13 cellular contexts compared by ENCODE assay signal in the genomic region with DNA sequence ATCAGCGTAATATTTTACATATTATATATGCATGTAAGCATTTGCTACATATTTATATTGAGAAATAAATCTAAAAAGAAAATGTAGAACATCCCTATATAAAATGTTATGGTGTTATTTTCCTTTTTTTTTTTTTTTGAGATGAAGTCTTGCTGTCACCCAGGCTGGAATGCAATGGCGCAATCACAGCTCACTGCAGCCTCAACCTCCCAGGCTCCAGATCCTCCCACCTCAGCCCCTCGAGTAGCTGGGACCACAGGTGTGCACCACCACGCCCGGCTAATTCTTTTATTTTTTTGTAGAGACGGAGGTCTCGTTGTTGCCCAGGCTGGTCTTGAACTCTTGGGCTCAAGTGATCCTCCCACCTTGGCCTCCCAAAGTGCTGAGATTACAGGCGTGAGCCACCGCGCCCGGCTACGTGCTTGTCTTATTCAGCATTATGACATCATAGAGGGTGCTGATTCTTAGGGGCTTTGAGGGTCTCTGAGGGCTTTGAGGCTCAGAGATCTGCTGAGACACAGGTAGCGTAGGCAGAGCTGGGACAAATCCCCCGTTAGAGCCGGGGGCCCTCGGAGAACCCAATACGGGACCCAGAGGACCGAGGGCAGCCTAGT.
DNase-seq lines count a peak whose midpoint lies in the region; ATAC-seq and TF ChIP-seq lines count a peak whose summit lies in the region.
"Had no signal": no experiment of that assay in that cellular context is flagged by ENCODE, and none has a peak within 500 bp of the region (broad histone marks: within the 10 kb centered on the region; RNA-seq: fewer than 3 reads in every experiment).

No MANE protein-coding gene starts in this region.

- peak overlapping the region; percentile 59; the same call in 1 of the 2 replicates for H3K9ac ChIP-seq in SK-N-SH
- H3K9ac ChIP-seq in colonic mucosa (ENCODE audit: low read depth in 2 of 2, low read length in 2 of 2) = peak overlapping the region; percentile 17 to 76
- H3K9ac ChIP-seq in mucosa of stomach (ENCODE audit: low read length) = peak overlapping the region; percentile 62

- no peak for TF ChIP-seq RAD21 in SK-N-SH (IDR thresholded peaks at IDR 0.05; ENCODE audit: low read length)

- 64% methylated on average over 16 of the region's 18 CpGs for whole genome bisulfite sequencing in SK-N-SH (ENCODE audit: low lambda C conversion rate)
- WGBS in thyroid gland, 2 donors = 86 to 90% methylated on average over 18 of the region's 18 CpGs

- H3K79me2 ChIP-seq in SK-N-SH (ENCODE audit: insufficient read depth) = peaks cover 5% of the 10 kb centered on the region; the same call in 1 of the 2 replicates

- peaks cover 7 to 12% of the 10 kb centered on the region in 2 experiments; a peak in 3 of 4 replicates for H3K4me1 ChIP-seq in SK-N-SH (ENCODE audit: control insufficient read depth in 1 of 2, insufficient read depth in 2 of 2, low read depth in 1 of 2, low read length in 1 of 2)
- peaks cover 10% of the 10 kb centered on the region for H3K4me1 ChIP-seq in colonic mucosa
- H3K4me1 ChIP-seq in mucosa of stomach (ENCODE audit: control insufficient read depth, insufficient read depth, low read length) = peaks cover 33% of the 10 kb centered on the region
- H3K4me1 ChIP-seq in thyroid gland = peaks cover 21 to 40% of the 10 kb centered on the region in 2 donors
- H3K4me1 ChIP-seq in CD8-positive, alpha-beta memory T cell (ENCODE audit: insufficient read depth, low read length) = peaks cover 12% of the 10 kb centered on the region

- H3K27me3 ChIP-seq in SK-N-SH (ENCODE audit: insufficient read depth) = no peaks in the 10 kb centered on the region
- no peaks in the 10 kb centered on the region for H3K27me3 ChIP-seq in colonic mucosa
- peaks cover 4% of the 10 kb centered on the region for H3K27me3 ChIP-seq in mucosa of stomach (ENCODE audit: control insufficient read depth, insufficient read depth, low read length)
- no peaks in the 10 kb centered on the region for H3K27me3 ChIP-seq in thyroid gland
- peaks cover 5% of the 10 kb centered on the region for H3K27me3 ChIP-seq in CD8-positive, alpha-beta memory T cell (ENCODE audit: insufficient read depth, low read length, poor library complexity, severe bottlenecking)
- H3K27me3 ChIP-seq: foreskin keratinocyte, SJCRH30 had no signal

- H3K4me2 ChIP-seq in SK-N-SH = peak overlapping the region; percentile 99

- H3K4me1 Mint-ChIP-seq in CD8-positive, alpha-beta memory T cell = peaks cover 0 to 10% (median 0%) of the 10 kb centered on the region in 3 donors

- no peak for TF ChIP-seq POLR2A in thyroid gland (IDR thresholded peaks at IDR 0.05)

- no peak for ATAC-seq in SK-N-SH treated with all-trans-retinoic acid at 6 μM for 48 hours
- ATAC-seq: foreskin keratinocyte; naive thymus-derived CD4-positive, alpha-beta T cell had no signal

- peaks cover 6 to 9% of the 10 kb centered on the region in 2 donors for H3K27me3 Mint-ChIP-seq in CD8-positive, alpha-beta memory T cell

- H3K9me2 ChIP-seq in SK-N-SH = no peaks in the 10 kb centered on the region

- H3K9me3 Mint-ChIP-seq in CD8-positive, alpha-beta memory T cell = peaks cover 0 to 10% (median 5%) of the 10 kb centered on the region in 5 donors

- H3K36me3 Mint-ChIP-seq in CD8-positive, alpha-beta memory T cell = no peaks in the 10 kb centered on the region

- H2AFZ ChIP-seq in SK-N-SH (ENCODE audit: low read depth) = peak overlapping the region; percentile 82; the same call in 1 of the 2 replicates

- TF ChIP-seq EP300 in SK-N-SH (IDR thresholded peaks at IDR 0.05; ENCODE audit: borderline replicate concordance in 1 of 2, low read depth in 1 of 2, low read length in 1 of 2) = no peak

- H3K4me3 ChIP-seq in SK-N-SH (ENCODE audit: low read depth in 2 of 2, low read length in 1 of 2) (no peak overlapping the region; a peak in 1 of 4 replicates), colonic mucosa (no peak overlapping the region), mucosa of stomach (ENCODE audit: low read length) (no peak overlapping the region), thyroid gland (replicated peaks in 1 of 3) (no peak overlapping the region)
- no peak overlapping the region for H3K4me3 ChIP-seq in CD8-positive, alpha-beta memory T cell (ENCODE audit: low read length)

- peaks cover 26% of the 10 kb centered on the region for H3F3A ChIP-seq in SK-N-SH (replicated peaks; ENCODE audit: insufficient read depth)

- H3K27ac ChIP-seq in SK-N-SH (ENCODE audit: low read depth in 2 of 2, low read length in 1 of 2) (peak overlapping the region; percentile 74 to 86; a peak in 3 of 4 replicates), colonic mucosa (peak overlapping the region; percentile 58), thyroid gland (peak overlapping the region; percentile 88 to 94 (median 92))
- H3K27ac ChIP-seq in CD8-positive, alpha-beta memory T cell (ENCODE audit: low read depth, low read length) = no peak overlapping the region
- H3K27ac ChIP-seq: foreskin keratinocyte had no signal

- CTCF ChIA-PET in SK-N-SH (lab: Yijun Ruan, JAX) = interaction anchor here (0.7 to 4.9 kb wide), 13 partner anchors 8 to 120 kb away, joined by 3 to 57 read pairs (median 12); partner anchors contain the start of gene GADD45B
- CTCF ChIA-PET in CD8-positive, alpha-beta memory T cell (lab: Charles Lee) = interaction anchor here (1.1 to 4.8 kb wide), 8 partner anchors 12 to 105 kb away, joined by 3 to 31 read pairs (median 5); partner anchors contain the start of gene GADD45B

- H3K27ac Mint-ChIP-seq in CD8-positive, alpha-beta memory T cell = no peak overlapping the region

- H4K20me1 ChIP-seq in SK-N-SH (ENCODE audit: insufficient read depth) = no peaks in the 10 kb centered on the region

- no peaks in the 10 kb centered on the region for H3K36me3 ChIP-seq in SK-N-SH (replicated peaks in 1 of 2; ENCODE audit: control insufficient read depth in 1 of 2, insufficient read depth in 2 of 2, low read length in 1 of 2)
- H3K36me3 ChIP-seq in colonic mucosa = no peaks in the 10 kb centered on the region
- H3K36me3 ChIP-seq in mucosa of stomach (ENCODE audit: control insufficient read depth, insufficient read depth, low read length) = no peaks in the 10 kb centered on the region
- no peaks in the 10 kb centered on the region for H3K36me3 ChIP-seq in thyroid gland
- H3K36me3 ChIP-seq in CD8-positive, alpha-beta memory T cell (ENCODE audit: insufficient read depth, low read length) = no peaks in the 10 kb centered on the region
- H3K36me3 ChIP-seq: SJCRH30 had no signal

- POLR2A ChIA-PET in SK-N-SH (lab: Yijun Ruan, JAX) = interaction anchor here (2.9 kb wide), 1 partner anchor 101 kb away, joined by 15 read pairs; the partner anchor contains the start of gene GADD45B
- POLR2A ChIA-PET in CD8-positive, alpha-beta memory T cell (lab: Charles Lee) = interaction anchor here (0.7 to 4.2 kb wide), 2 partner anchors 40 to 101 kb away, joined by 4 to 29 read pairs; partner anchors contain the start of gene GADD45B

- H3K4me3 Mint-ChIP-seq in CD8-positive, alpha-beta memory T cell = peak overlapping the region in 1 of 7 donors; percentile 4

- H3K9me3 ChIP-seq in SK-N-SH (no peaks in the 10 kb centered on the region), colonic mucosa (no peaks in the 10 kb centered on the region), mucosa of stomach (ENCODE audit: control insufficient read depth, low read length) (no peaks in the 10 kb centered on the region), thyroid gland (no peaks in the 10 kb centered on the region)
- no peaks in the 10 kb centered on the region for H3K9me3 ChIP-seq in CD8-positive, alpha-beta memory T cell (ENCODE audit: low read length)

- TF ChIP-seq CTCF in SK-N-SH (IDR thresholded peaks at IDR 0.05) (no peak), colonic mucosa (IDR thresholded peaks at IDR 0.05) (no peak), thyroid gland (IDR thresholded peaks at IDR 0.05) (no peak)

- DNase-seq in SK-N-SH (no peak), colonic mucosa (no peak), thyroid gland (no peak), SIG-M5 treated with dmso at 0.1 percent for 504 hours (lab: John Stamatoyannopoulos, UW; ENCODE audit: unreplicated experiment) (no peak), HCEC 1CT (no peak)
- DNase-seq in CD8-positive, alpha-beta memory T cell = no peak
- DNase-seq: activated CD4-positive, alpha-beta T cell treated with anti-CD3 and anti-CD28 coated beads, Interleukin-2, amount 50 U/mL, for 1 hour; naive thymus-derived CD4-positive, alpha-beta T cell; NCI-H1694 treated with DMSO at 0.1 percent for 48 hours had no signal

- intact Hi-C loops in colonic mucosa (cut with DNase I) (loop anchor here (2.0 kb wide), 1 partner anchor 103 kb away; no protein-coding TSS in a partner anchor), thyroid gland (cut with DNase I) (loop anchor here (5.0 kb wide), 1 partner anchor 34 kb away; no protein-coding TSS in a partner anchor)

TF ChIP-seq in SK-N-SH, 30 proteins besides CTCF, POLR2A, EP300 and RAD21:
- TF ChIP-seq TEAD4 (IDR thresholded peaks at IDR 0.05; ENCODE audit: borderline replicate concordance, insufficient read depth) (no peak), SIN3A (IDR thresholded peaks at IDR 0.05; ENCODE audit: borderline replicate concordance, low read depth, low read length) (no peak)

TF ChIP-seq in SK-N-SH treated with all-trans-retinoic acid at 6 μM for 48 hours, 23 proteins besides CTCF, POLR2A, EP300 and RAD21 (continues in another document):
- no peak for TF ChIP-seq ZFP30 (CRISPR knock-in tag; IDR thresholded peaks at IDR 0.05)
- no peak for TF ChIP-seq PATZ1 (CRISPR knock-in tag; IDR thresholded peaks at IDR 0.05; ENCODE audit: borderline replicate concordance)
- TF ChIP-seq RARB (CRISPR knock-in tag; IDR thresholded peaks at IDR 0.05) = no peak
